ENCODE assay signal across 8 cellular contexts in genomic region chr9:17462869-17463464, GRCh38.
DNase-seq lines count a peak whose midpoint lies in the region; ATAC-seq and TF ChIP-seq lines count a peak whose summit lies in the region.

No MANE protein-coding gene starts in this region.

- peak; percentile 79 for TF ChIP-seq CTCF in KMS-11 (conservative IDR thresholded peaks at IDR 0.05; ENCODE audit: low read depth, low read length)
- TF ChIP-seq CTCF in Peyer's patch (IDR thresholded peaks at IDR 0.05): peak in 5 of 6 experiments; percentile 42 to 82 (median 71)
- TF ChIP-seq CTCF in endothelial cell (IDR thresholded peaks at IDR 0.05; ENCODE audit: unreplicated experiment): peak; percentile 85
- peak; percentile 66 to 91 (median 75) for TF ChIP-seq CTCF in nephron (IDR thresholded peaks at IDR 0.05; ENCODE audit: unreplicated experiment in 3 of 3)

- TF ChIP-seq POLR2A in Peyer's patch (IDR thresholded peaks at IDR 0.05): no peak

- H3K9me3 Mint-ChIP-seq in endothelial cell (ENCODE audit: unreplicated experiment) (no peaks in the 10 kb centered on the region), nephron (no peaks in the 10 kb centered on the region)

- intact Hi-C loops in cardiac septum (cut with DNase I): loop anchor here (5.0 to 10.0 kb wide), 2 partner anchors 348 to 1591 kb away; no protein-coding TSS in a partner anchor

- H3K9ac ChIP-seq in KMS-11: no peak overlapping the region

- H3K36me3 ChIP-seq in KMS-11 (ENCODE audit: insufficient read depth): no peaks in the 10 kb centered on the region
- no peaks in the 10 kb centered on the region for H3K36me3 ChIP-seq in Peyer's patch

- H3K79me2 ChIP-seq in KMS-11 (ENCODE audit: insufficient read depth, low read depth): no peaks in the 10 kb centered on the region

- H3K27me3 ChIP-seq in KMS-11 (ENCODE audit: insufficient read depth, low read depth): no peaks in the 10 kb centered on the region
- H3K27me3 ChIP-seq in Peyer's patch: no peaks in the 10 kb centered on the region

- H3K4me3 Mint-ChIP-seq in endothelial cell (ENCODE audit: unreplicated experiment) (no peak overlapping the region), nephron (no peak overlapping the region)

- H3K4me3 ChIP-seq in KMS-11 (IDR thresholded peaks at IDR 0.05; ENCODE audit: insufficient read depth, low read depth, low read length): no peak overlapping the region
- no peak overlapping the region for H3K4me3 ChIP-seq in Peyer's patch

- no peaks in the 10 kb centered on the region for H3K4me1 Mint-ChIP-seq in endothelial cell (ENCODE audit: unreplicated experiment)
- H3K4me1 Mint-ChIP-seq in nephron: no peaks in the 10 kb centered on the region

- H4K20me1 ChIP-seq in KMS-11 (ENCODE audit: insufficient read depth): no peaks in the 10 kb centered on the region

- DNase-seq in DMS153 (lab: John Stamatoyannopoulos, UW) (peak; percentile 9), Peyer's patch (peak in 1 of 3 donors; percentile 53), endothelial cell (ENCODE audit: low spot score) (peak; percentile 36), occipital lobe (lab: John Stamatoyannopoulos, UW) (no peak), cardiac septum (ENCODE audit: low spot score) (no peak)

- H3K4me1 ChIP-seq in KMS-11 (ENCODE audit: low read depth, poor library complexity, severe bottlenecking) (no peaks in the 10 kb centered on the region), Peyer's patch (no peaks in the 10 kb centered on the region)

- no peak overlapping the region for H3K4me2 ChIP-seq in KMS-11

- no peaks in the 10 kb centered on the region for H3K36me3 Mint-ChIP-seq in endothelial cell (ENCODE audit: low read depth, unreplicated experiment)
- H3K36me3 Mint-ChIP-seq in nephron (ENCODE audit: low read depth): peaks cover 3% of the 10 kb centered on the region

- no peak overlapping the region for H3K27ac Mint-ChIP-seq in endothelial cell (ENCODE audit: unreplicated experiment)
- H3K27ac Mint-ChIP-seq in nephron: no peak overlapping the region

- H3K27ac ChIP-seq in KMS-11: no peak overlapping the region
- H3K27ac ChIP-seq in Peyer's patch: no peak overlapping the region

- H2AFZ ChIP-seq in KMS-11 (ENCODE audit: low read depth): no peak overlapping the region

- peak; percentile 57 for ATAC-seq in GM18873 (IDR thresholded peaks at IDR 0.05; ENCODE audit: low FRiP score, unreplicated experiment)

- H3K27me3 Mint-ChIP-seq in endothelial cell (ENCODE audit: unreplicated experiment) (no peaks in the 10 kb centered on the region), nephron (ENCODE audit: low read depth) (no peaks in the 10 kb centered on the region)

- no peaks in the 10 kb centered on the region for H3K9me3 ChIP-seq in Peyer's patch

Comparison
In these comparisons a context has a peak if more than half of its experiments do, and no peak if none do; other contexts are left out.
1. DNase-seq: peak in DMS153 (single experiment) and endothelial cell (single experiment); none in occipital lobe (single experiment) and cardiac septum (single experiment).
2. Peak in every context shown above with its lines, with median percentiles within 50 percentile points of each other: CTCF ChIP-seq.